31 cellular contexts compared by ENCODE assay signal in the genomic region with DNA sequence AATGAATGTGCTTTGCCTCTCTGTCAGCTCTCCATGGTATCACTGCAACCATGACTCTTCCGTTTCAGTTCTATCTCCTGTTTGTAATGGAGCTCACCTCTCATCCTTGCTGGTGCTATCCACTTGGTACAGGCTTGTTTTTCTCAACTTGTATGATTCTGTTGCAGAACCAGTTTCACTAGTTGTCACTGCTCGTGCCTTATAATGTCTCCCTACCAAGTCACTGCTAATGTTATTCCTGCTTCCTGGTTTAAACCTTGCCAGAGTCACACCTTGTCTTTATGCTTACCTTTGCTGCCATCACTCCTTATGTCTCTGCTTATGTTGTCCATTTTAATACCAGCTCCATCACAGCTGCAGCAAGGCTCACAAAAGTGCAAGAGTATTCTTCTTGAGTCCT.
"Had no signal": no experiment of that assay in that cellular context is flagged by ENCODE, and none has a peak within 500 bp of the region (broad histone marks: within the 10 kb centered on the region; RNA-seq: fewer than 3 reads in every experiment).

No MANE protein-coding gene starts in this region.

- H3K4me1 Mint-ChIP-seq: activated CD4-positive, alpha-beta memory T cell treated with anti-CD3 and anti-CD28 coated beads, Interleukin-2, amount 10 ng/mL, durations not matched to agents 7 days and 5 days; activated CD4-positive, alpha-beta T cell treated with anti-CD3 and anti-CD28 coated beads, Interleukin-2, amount 10 ng/mL, durations not matched to agents 24 days and 14 days; central memory CD8-positive, alpha-beta T cell; naive B cell; nephron progenitor cell; stimulated activated effector memory CD8-positive, alpha-beta T cell treated with anti-CD3 and anti-CD28 coated beads, Interleukin-12 subunit alpha, Interleukin-12 subunit beta, amount 100 ng/mL, for 72 hours; T-helper 17 cell had no signal

- H3K27me3 Mint-ChIP-seq: activated CD4-positive, alpha-beta memory T cell treated with anti-CD3 and anti-CD28 coated beads, Interleukin-2, amount 10 ng/mL, durations not matched to agents 7 days and 5 days; activated CD4-positive, alpha-beta T cell treated with anti-CD3 and anti-CD28 coated beads, Interleukin-2, amount 10 ng/mL, durations not matched to agents 24 days and 14 days; activated T-cell treated with anti-CD3 and anti-CD28 coated beads, Interleukin-2, amount 50 U/mL, for 24 hours; central memory CD8-positive, alpha-beta T cell; dendritic cell treated with granulocyte-macrophage colony-stimulating factor and Interleukin-4, amounts not matched to agents 40 ng/mL and 50 ng/mL, for 4 days; naive B cell; progenitor cell of endocrine pancreas; stimulated activated naive CD8-positive, alpha-beta T cell treated with anti-CD3 and anti-CD28 coated beads, Interleukin-15, Interleukin-2, amounts not matched to agents 100 ng/mL and 50 ng/mL, for 24 hours; T-helper 17 cell had no signal

- H3K9me3 ChIP-seq: breast epithelium, esophagus squamous epithelium, ovary, thoracic aorta, vagina had no signal

- ATAC-seq: activated CD4-positive, CD25-positive, alpha-beta regulatory T cell treated with anti-CD3 and anti-CD28 coated beads, Interleukin-2, amount 50 U/mL, for 24 hours; activated naive CD4-positive, alpha-beta T cell treated with anti-CD3 and anti-CD28 coated beads, Interleukin-2, amount 50 U/mL, for 72 hours; sciatic nerve; stimulated activated effector memory CD8-positive, alpha-beta T cell treated with anti-CD3 and anti-CD28 coated beads, Interleukin-12 subunit alpha, Interleukin-12 subunit beta, amount 100 ng/mL, for 72 hours; T-helper 17 cell had no signal

- H3K4me3 Mint-ChIP-seq: activated CD4-positive, alpha-beta memory T cell treated with anti-CD3 and anti-CD28 coated beads, Interleukin-2, amount 10 ng/mL, durations not matched to agents 7 days and 5 days; activated CD4-positive, alpha-beta T cell treated with anti-CD3 and anti-CD28 coated beads, Interleukin-2, amount 10 ng/mL, durations not matched to agents 24 days and 14 days; activated T-cell treated with anti-CD3 and anti-CD28 coated beads, Interleukin-2, amount 50 U/mL, for 24 hours; central memory CD8-positive, alpha-beta T cell; dendritic cell treated with granulocyte-macrophage colony-stimulating factor and Interleukin-4, amounts not matched to agents 40 ng/mL and 50 ng/mL, for 4 days; endodermal cell; naive B cell; nephron progenitor cell; stimulated activated effector memory CD8-positive, alpha-beta T cell treated with anti-CD3 and anti-CD28 coated beads, Interleukin-12 subunit alpha, Interleukin-12 subunit beta, amount 100 ng/mL, for 72 hours; stimulated activated naive CD8-positive, alpha-beta T cell treated with anti-CD3 and anti-CD28 coated beads, Interleukin-15, Interleukin-2, amounts not matched to agents 100 ng/mL and 50 ng/mL, for 24 hours; T-helper 17 cell had no signal

- DNase-seq: activated CD4-positive, alpha-beta memory T cell treated with anti-CD3 and anti-CD28 coated beads, Interleukin-2, amount 10 ng/mL, durations not matched to agents 7 days and 5 days; activated CD4-positive, alpha-beta T cell treated with anti-CD3 and anti-CD28 coated beads, Interleukin-2, amount 10 ng/mL, durations not matched to agents 24 days and 14 days; activated CD8-positive, alpha-beta memory T cell treated with anti-CD3 and anti-CD28 coated beads, Interleukin-2, amount 50 U/mL, for 48 hours; activated naive CD4-positive, alpha-beta T cell; activated T-cell treated with anti-CD3 and anti-CD28 coated beads, Interleukin-2, amount 50 U/mL, for 24 hours; esophagus squamous epithelium; foreskin melanocyte; islet precursor cell; mammary epithelial cell; naive B cell; nephron progenitor cell; ovary; retina; small intestine; stimulated activated CD4-positive, alpha-beta T cell treated with anti-CD3 and anti-CD28 coated beads, Interleukin-4, amount 100 ng/mL, for 24 hours; T-helper 17 cell; T1000; trophoblast cell; WERI-Rb-1 had no signal

- H3K27ac ChIP-seq: breast epithelium, esophagus squamous epithelium, ovary, thoracic aorta, vagina, WERI-Rb-1 had no signal

- H3K9me3 Mint-ChIP-seq: endodermal cell, nephron progenitor cell had no signal

- H3K36me3 Mint-ChIP-seq: naive B cell; stimulated activated effector memory CD8-positive, alpha-beta T cell treated with anti-CD3 and anti-CD28 coated beads, Interleukin-12 subunit alpha, Interleukin-12 subunit beta, amount 100 ng/mL, for 72 hours had no signal

- H3K4me1 ChIP-seq: breast epithelium, esophagus squamous epithelium, vagina had no signal

- H3K36me3 ChIP-seq: breast epithelium, esophagus squamous epithelium, ovary, thoracic aorta, vagina, WERI-Rb-1 had no signal

- H3K4me3 ChIP-seq: breast epithelium, esophagus squamous epithelium, ovary, thoracic aorta, vagina had no signal

- H3K27me3 ChIP-seq: breast epithelium, esophagus squamous epithelium, ovary, vagina had no signal
